ENCODE assay signal across 24 cellular contexts in genomic region chr7:36232555-36232954, GRCh38.
A peak's percentile ranks its signal among the peaks of the same experiment; 100 is the strongest.
DNase-seq lines count a peak whose midpoint lies in the region; ATAC-seq and TF ChIP-seq lines count a peak whose summit lies in the region.
"Had no signal": no experiment of that assay in that cellular context is flagged by ENCODE, and none has a peak within 500 bp of the region (broad histone marks: within the 10 kb centered on the region; RNA-seq: fewer than 3 reads in every experiment).

No MANE protein-coding gene starts in this region.

- H4K20me1 ChIP-seq in BLaER1 treated with 17β-estradiol and CSF1 and Interleukin-3, amounts not matched to agents 10 nM and 100 nM, result peaks cover 0 to 47% (median 0%) of the 10 kb centered on the region in 11 experiments; a peak in 7 of 22 replicates
- no peaks in the 10 kb centered on the region for H4K20me1 ChIP-seq in neural progenitor cell (ENCODE audit: low read depth)

- H3F3A ChIP-seq in neural progenitor cell (ENCODE audit: low read depth), result no peaks in the 10 kb centered on the region

- no peak overlapping the region for H3K9ac ChIP-seq in BLaER1 treated with 17β-estradiol and CSF1 and Interleukin-3, amounts not matched to agents 10 nM and 100 nM
- H3K9ac ChIP-seq in neural progenitor cell, result no peak overlapping the region
- H3K9ac ChIP-seq: parathyroid adenoma had no signal

- ATAC-seq in T-helper 17 cell, result no peak
- no peak for ATAC-seq in memory B cell (ENCODE audit: low read depth)
- ATAC-seq in HG03097 (IDR thresholded peaks at IDR 0.05; ENCODE audit: low FRiP score, unreplicated experiment), result no peak
- ATAC-seq in GM21381 (IDR thresholded peaks at IDR 0.05; ENCODE audit: unreplicated experiment), result no peak
- ATAC-seq: natural killer cell treated with Interleukin-12 subunit alpha and Interleukin-12 subunit beta and Interleukin-15 and Interleukin-18, amount 100 ng/mL, for 72 hours; Panc1 had no signal

- H3K79me2 ChIP-seq in neural progenitor cell (ENCODE audit: low read depth), result no peaks in the 10 kb centered on the region
- H3K79me2 ChIP-seq: parathyroid adenoma had no signal

- H3K27me3 Mint-ChIP-seq in T-helper 17 cell, result no peaks in the 10 kb centered on the region
- H3K27me3 Mint-ChIP-seq in memory B cell, result no peaks in the 10 kb centered on the region
- peaks cover 16% of the 10 kb centered on the region for H3K27me3 Mint-ChIP-seq in neural progenitor cell (ENCODE audit: insufficient read depth, low read depth)
- H3K27me3 Mint-ChIP-seq: activated naive CD8-positive, alpha-beta T cell treated with anti-CD3 and anti-CD28 coated beads for 36 hours; CD4-positive, CD25-positive, alpha-beta regulatory T cell; natural killer cell treated with Interleukin-12 subunit alpha and Interleukin-12 subunit beta and Interleukin-15 and Interleukin-18, amount 100 ng/mL, for 72 hours had no signal

- intact Hi-C loops in stomach (cut with DNase I; ENCODE audit: low total_unique reads), result no loop called here

- H3K36me3 ChIP-seq in BLaER1 treated with 17β-estradiol and CSF1 and Interleukin-3, amounts not matched to agents 10 nM and 100 nM, result peaks cover 0 to 61% (median 0%) of the 10 kb centered on the region in 11 experiments; a peak in 10 of 22 replicates
- H3K36me3 ChIP-seq in stomach (peaks cover 0 to 4% (median 0%) of the 10 kb centered on the region in 4 donors), neural progenitor cell (no peaks in the 10 kb centered on the region)
- H3K36me3 ChIP-seq: uterus had no signal

- TF ChIP-seq EP300 in stomach (IDR thresholded peaks at IDR 0.05), result no peak

- peaks cover 1% of the 10 kb centered on the region for H3K9me3 Mint-ChIP-seq in memory B cell
- peaks cover 3% of the 10 kb centered on the region for H3K9me3 Mint-ChIP-seq in neural progenitor cell
- H3K9me3 Mint-ChIP-seq: activated naive CD8-positive, alpha-beta T cell treated with anti-CD3 and anti-CD28 coated beads for 36 hours; CD4-positive, CD25-positive, alpha-beta regulatory T cell; natural killer cell treated with Interleukin-12 subunit alpha and Interleukin-12 subunit beta and Interleukin-15 and Interleukin-18, amount 100 ng/mL, for 72 hours had no signal

- H3K36me3 Mint-ChIP-seq in T-helper 17 cell (ENCODE audit: low read depth) (peaks cover 3% of the 10 kb centered on the region), memory B cell (peaks cover 2% of the 10 kb centered on the region), neural progenitor cell (peaks cover 7% of the 10 kb centered on the region)
- H3K36me3 Mint-ChIP-seq: activated naive CD8-positive, alpha-beta T cell treated with anti-CD3 and anti-CD28 coated beads for 36 hours; CD4-positive, CD25-positive, alpha-beta regulatory T cell; natural killer cell treated with Interleukin-12 subunit alpha and Interleukin-12 subunit beta and Interleukin-15 and Interleukin-18, amount 100 ng/mL, for 72 hours had no signal

- H3K27me3 ChIP-seq in BLaER1 treated with 17β-estradiol and CSF1 and Interleukin-3, amounts not matched to agents 10 nM and 100 nM, result no peaks in the 10 kb centered on the region
- H3K27me3 ChIP-seq in stomach, result no peaks in the 10 kb centered on the region
- H3K27me3 ChIP-seq in neural progenitor cell, result no peaks in the 10 kb centered on the region
- H3K27me3 ChIP-seq: uterus had no signal

- H3K9me3 ChIP-seq in BLaER1 treated with 17β-estradiol and CSF1 and Interleukin-3, amounts not matched to agents 10 nM and 100 nM (replicated peaks in 1 of 11), result peaks cover 0 to 18% (median 10%) of the 10 kb centered on the region in 11 experiments; a peak in 15 of 22 replicates
- H3K9me3 ChIP-seq in T-helper 17 cell (ENCODE audit: control insufficient read depth, low read length, poor library complexity, severe bottlenecking) (no peaks in the 10 kb centered on the region), stomach (no peaks in the 10 kb centered on the region), neural progenitor cell (ENCODE audit: low read depth) (no peaks in the 10 kb centered on the region)
- H3K9me3 ChIP-seq: uterus had no signal

- peak overlapping the region in 6 of 11 experiments; percentile 13 to 60 (median 45); a peak in 6 of 22 replicates for H3K4me2 ChIP-seq in BLaER1 treated with 17β-estradiol and CSF1 and Interleukin-3, amounts not matched to agents 10 nM and 100 nM
- H3K4me2 ChIP-seq in neural progenitor cell, result no peak overlapping the region

- H3K4me1 Mint-ChIP-seq in T-helper 17 cell (peaks cover 20% of the 10 kb centered on the region), memory B cell (no peaks in the 10 kb centered on the region), neural progenitor cell (peaks cover 8% of the 10 kb centered on the region)
- H3K4me1 Mint-ChIP-seq: activated naive CD8-positive, alpha-beta T cell treated with anti-CD3 and anti-CD28 coated beads for 36 hours had no signal

- H3K27ac Mint-ChIP-seq in T-helper 17 cell (peak overlapping the region; percentile 68), memory B cell (peak overlapping the region; percentile 0), neural progenitor cell (no peak overlapping the region)
- H3K27ac Mint-ChIP-seq: activated naive CD8-positive, alpha-beta T cell treated with anti-CD3 and anti-CD28 coated beads for 36 hours; natural killer cell treated with Interleukin-12 subunit alpha and Interleukin-12 subunit beta and Interleukin-15 and Interleukin-18, amount 100 ng/mL, for 72 hours had no signal

- no peak overlapping the region for H2AFZ ChIP-seq in neural progenitor cell (replicated peaks)
- H2AFZ ChIP-seq: parathyroid adenoma had no signal

- no peak for DNase-seq in T-helper 17 cell
- DNase-seq in memory B cell (ENCODE audit: low spot score in 2 of 2), result no peak
- DNase-seq in stomach, result no peak
- no peak for DNase-seq in neural progenitor cell (ENCODE audit: low spot score)
- no peak for DNase-seq in SK-N-DZ (ENCODE audit: low spot score)
- DNase-seq: activated CD4-positive, alpha-beta T cell treated with anti-CD3 and anti-CD28 coated beads, Interleukin-2, amount 50 U/mL, for 48 hours; activated naive CD8-positive, alpha-beta T cell treated with anti-CD3 and anti-CD28 coated beads for 36 hours; CD4-positive, CD25-positive, alpha-beta regulatory T cell; EL; head of caudate nucleus; KBM-7; MM.1S; NCI-H1417; NCI-H446 treated with DMSO at 0.1 percent for 48 hours; SHP77 treated with DMSO at 0.1 percent for 48 hours; stimulated activated CD8-positive, alpha-beta memory T cell treated with anti-CD3 and anti-CD28 coated beads, Interleukin-4, amount 100 ng/mL, for 48 hours; SW 1271; uterus had no signal

- no peak overlapping the region for H3K4me3 ChIP-seq in BLaER1 treated with 17β-estradiol and CSF1 and Interleukin-3, amounts not matched to agents 10 nM and 100 nM
- no peak overlapping the region for H3K4me3 ChIP-seq in stomach
- no peak overlapping the region for H3K4me3 ChIP-seq in neural progenitor cell
- H3K4me3 ChIP-seq: uterus had no signal

- 25 to 43% (median 35%) methylated on average over 1 of the region's 1 CpG for WGBS in stomach, 5 donors

- H3K27ac ChIP-seq in BLaER1 treated with 17β-estradiol and CSF1 and Interleukin-3, amounts not matched to agents 10 nM and 100 nM, result no peak overlapping the region
- H3K27ac ChIP-seq in stomach (peak overlapping the region in 3 of 5 donors; percentile 37 to 60 (median 39)), neural progenitor cell (no peak overlapping the region)
- H3K27ac ChIP-seq: parathyroid adenoma, uterus had no signal

- TF ChIP-seq POLR2A in stomach (IDR thresholded peaks at IDR 0.05), result no peak

- no peak overlapping the region for H3K4me3 Mint-ChIP-seq in T-helper 17 cell
- no peak overlapping the region for H3K4me3 Mint-ChIP-seq in memory B cell
- no peak overlapping the region for H3K4me3 Mint-ChIP-seq in neural progenitor cell
- H3K4me3 Mint-ChIP-seq: activated naive CD8-positive, alpha-beta T cell treated with anti-CD3 and anti-CD28 coated beads for 36 hours; CD4-positive, CD25-positive, alpha-beta regulatory T cell; natural killer cell treated with Interleukin-12 subunit alpha and Interleukin-12 subunit beta and Interleukin-15 and Interleukin-18, amount 100 ng/mL, for 72 hours had no signal

- TF ChIP-seq CTCF in stomach (IDR thresholded peaks at IDR 0.05) (no peak), neural progenitor cell (IDR thresholded peaks at IDR 0.05) (no peak)

- peaks cover 8 to 37% (median 16%) of the 10 kb centered on the region in 10 experiments for H3K4me1 ChIP-seq in BLaER1 treated with 17β-estradiol and CSF1 and Interleukin-3, amounts not matched to agents 10 nM and 100 nM
- H3K4me1 ChIP-seq in stomach (peaks cover 16 to 39% (median 27%) of the 10 kb centered on the region in 4 donors), neural progenitor cell (no peaks in the 10 kb centered on the region)
- H3K4me1 ChIP-seq: parathyroid adenoma had no signal

Comparison
In these comparisons a context has a peak if more than half of its experiments do, and no peak if none do; other contexts are left out.
1. H3K27ac ChIP-seq: peak in stomach (3 of 5); none in BLaER1 treated with 17β-estradiol and CSF1 and Interleukin-3, amounts not matched to agents 10 nM and 100 nM (0 of 11) and neural progenitor cell (single experiment).